ENCODE assay signal across 15 cellular contexts in genomic region chr10:132879408-132880147, GRCh38.
DNase-seq lines count a peak whose midpoint lies in the region; ATAC-seq and TF ChIP-seq lines count a peak whose summit lies in the region.
"Had no signal": no experiment of that assay in that cellular context is flagged by ENCODE, and none has a peak within 500 bp of the region (broad histone marks: within the 10 kb centered on the region; RNA-seq: fewer than 3 reads in every experiment).

No MANE protein-coding gene starts in this region.

- no peaks in the 10 kb centered on the region for H3K36me3 Mint-ChIP-seq in endodermal cell (ENCODE audit: low read depth)

- CTCF ChIA-PET in GM10248 (lab: Yijun Ruan, JAX), result no interaction called here

- DNase-seq in Right ventricle myocardium inferior (ENCODE audit: missing footprints) (peak; percentile 48), left ventricle myocardium inferior (no peak), endodermal cell (peak; percentile 57), osteoblast (ENCODE audit: insufficient read length, low spot score, missing footprints) (peak; percentile 70), aorta (peak; percentile 39 to 65), cerebellar nuclear complex (lab: John Stamatoyannopoulos, UW) (no peak), GM10248 (ENCODE audit: extremely low spot score) (no peak)
- DNase-seq: COR-L47; NCI-H1417 treated with DMSO at 0.1 percent for 48 hours; stimulated activated naive CD4-positive, alpha-beta T cell treated with Interleukin-2 at 50 U/mL for 16 hours had no signal

- no peaks in the 10 kb centered on the region for H3K79me2 ChIP-seq in osteoblast (ENCODE audit: insufficient read depth, low read length)

- no peak overlapping the region for H3K4me3 Mint-ChIP-seq in endodermal cell
- H3K4me3 Mint-ChIP-seq: naive thymus-derived CD8-positive, alpha-beta T cell had no signal

- H3K9me3 ChIP-seq in left ventricle myocardium inferior (replicated peaks) (peaks cover 11% of the 10 kb centered on the region), endodermal cell (ENCODE audit: control insufficient read depth, low read length) (no peaks in the 10 kb centered on the region), osteoblast (ENCODE audit: low read depth, low read length) (no peaks in the 10 kb centered on the region), aorta (ENCODE audit: control insufficient read depth, low read length) (peaks cover 4% of the 10 kb centered on the region)

- H3K27ac Mint-ChIP-seq in endodermal cell, result no peak overlapping the region
- H3K27ac Mint-ChIP-seq: activated T-helper 2 cell treated with anti-CD3 and anti-CD28 coated beads, Interferon-gamma antibody, Interleukin-2, Interleukin-4, amounts not matched to agents 10 μg/mL and 5 μg/mL and 100 μg/mL, durations not matched to agents 14 hours and 24 hours and 36 hours; naive thymus-derived CD8-positive, alpha-beta T cell had no signal

- H3K4me1 ChIP-seq in left ventricle myocardium inferior, result no peaks in the 10 kb centered on the region
- H3K4me1 ChIP-seq in endodermal cell (ENCODE audit: control insufficient read depth, insufficient read depth, low read length), result no peaks in the 10 kb centered on the region
- H3K4me1 ChIP-seq in osteoblast (ENCODE audit: insufficient read depth, low read length), result no peaks in the 10 kb centered on the region
- no peaks in the 10 kb centered on the region for H3K4me1 ChIP-seq in aorta (ENCODE audit: control insufficient read depth in 1 of 2, insufficient read depth in 2 of 2, low read length in 2 of 2)
- H3K4me1 ChIP-seq: psoas muscle had no signal

- peaks cover 62% of the 10 kb centered on the region for H3K27me3 ChIP-seq in left ventricle myocardium inferior (ENCODE audit: low read depth)
- H3K27me3 ChIP-seq in endodermal cell (ENCODE audit: control insufficient read depth, insufficient read depth, low read length, poor library complexity, severe bottlenecking), result no peaks in the 10 kb centered on the region
- H3K27me3 ChIP-seq in osteoblast (ENCODE audit: insufficient read depth, low read length), result peaks cover 33% of the 10 kb centered on the region
- H3K27me3 ChIP-seq in aorta (ENCODE audit: control insufficient read depth in 1 of 2, insufficient read depth in 2 of 2, low read length in 1 of 2), result no peaks in the 10 kb centered on the region

- no peaks in the 10 kb centered on the region for H3K27me3 Mint-ChIP-seq in endodermal cell (ENCODE audit: insufficient read depth)

- H2AFZ ChIP-seq in osteoblast (ENCODE audit: low read length), result no peak overlapping the region

- no peaks in the 10 kb centered on the region for H4K20me1 ChIP-seq in osteoblast (ENCODE audit: insufficient read depth, low read length)

- POLR2A ChIA-PET in GM10248 (lab: Yijun Ruan, JAX), result no interaction called here

- intact Hi-C loops in Right ventricle myocardium inferior (cut with DNase I), result no loop called here
- intact Hi-C loops in left ventricle myocardium inferior (cut with micrococcal nuclease), result no loop called here
- intact Hi-C loops in aorta (cut with DNase I), result no loop called here

- H3K4me3 ChIP-seq in left ventricle myocardium inferior, result no peak overlapping the region
- no peak overlapping the region for H3K4me3 ChIP-seq in endodermal cell (ENCODE audit: low read length)
- no peak overlapping the region for H3K4me3 ChIP-seq in osteoblast (ENCODE audit: insufficient read depth, low read length)
- H3K4me3 ChIP-seq in aorta (ENCODE audit: low read length in 2 of 2), result no peak overlapping the region
- H3K4me3 ChIP-seq: psoas muscle had no signal

- H3K9me3 Mint-ChIP-seq in endodermal cell, result peaks cover 9% of the 10 kb centered on the region
- H3K9me3 Mint-ChIP-seq: activated T-helper 2 cell treated with anti-CD3 and anti-CD28 coated beads, Interferon-gamma antibody, Interleukin-2, Interleukin-4, amounts not matched to agents 10 μg/mL and 5 μg/mL and 100 μg/mL, durations not matched to agents 14 hours and 24 hours and 36 hours had no signal

- H3K4me2 ChIP-seq in osteoblast (ENCODE audit: insufficient read depth, low read length), result no peak overlapping the region

- H3K36me3 ChIP-seq in left ventricle myocardium inferior (no peaks in the 10 kb centered on the region), endodermal cell (ENCODE audit: control insufficient read depth, insufficient read depth, low read length) (no peaks in the 10 kb centered on the region), osteoblast (ENCODE audit: insufficient read depth, low read length) (no peaks in the 10 kb centered on the region), aorta (ENCODE audit: control insufficient read depth in 1 of 2, insufficient read depth in 2 of 2, low read length in 1 of 2) (no peaks in the 10 kb centered on the region)

- WGBS in endodermal cell (ENCODE audit: insufficient coverage in 1 of 2, insufficient read length in 1 of 2), 2 experiments, result 80 to 88% methylated on average over 16 to 38 of the region's 38 CpGs
- 39 to 46% methylated on average over 30 to 38 of the region's 38 CpGs for WGBS in aorta, 2 donors

- H3K9ac ChIP-seq in endodermal cell (ENCODE audit: extremely low read depth, low read length, poor library complexity, severe bottlenecking), result no peak overlapping the region

- no peaks in the 10 kb centered on the region for H3K4me1 Mint-ChIP-seq in endodermal cell

- peak; percentile 11 for ATAC-seq in Right ventricle myocardium inferior
- ATAC-seq in aorta (ENCODE audit: low FRiP score), result no peak
- no peak for ATAC-seq in HG03097 (IDR thresholded peaks at IDR 0.05; ENCODE audit: low FRiP score, unreplicated experiment)
- ATAC-seq: naive thymus-derived CD8-positive, alpha-beta T cell; psoas muscle had no signal

- no peak for TF ChIP-seq CTCF in left ventricle myocardium inferior (IDR thresholded peaks at IDR 0.05; ENCODE audit: borderline replicate concordance)
- TF ChIP-seq CTCF in endodermal cell (conservative IDR thresholded peaks at IDR 0.05), result no peak
- no peak for TF ChIP-seq CTCF in osteoblast (IDR thresholded peaks at IDR 0.05; ENCODE audit: extremely low read depth, low read depth, low read length)
- TF ChIP-seq CTCF in GM10248 (IDR thresholded peaks at IDR 0.05; ENCODE audit: control extremely low read depth, extremely low read depth, low read depth, missing control alignments), result no peak

- H3K27ac ChIP-seq in left ventricle myocardium inferior (replicated peaks), result no peak overlapping the region
- no peak overlapping the region for H3K27ac ChIP-seq in endodermal cell (ENCODE audit: low read depth, low read length)
- H3K27ac ChIP-seq in osteoblast (ENCODE audit: low read depth, low read length), result no peak overlapping the region
- H3K27ac ChIP-seq in aorta (ENCODE audit: low read depth in 1 of 2, low read length in 2 of 2), result no peak overlapping the region
- H3K27ac ChIP-seq: psoas muscle, VCaP had no signal

Comparison
In these comparisons a context has a peak if more than half of its experiments do, and no peak if none do; other contexts are left out.
1. DNase-seq: peak in Right ventricle myocardium inferior (single experiment), endodermal cell (single experiment), osteoblast (single experiment) and aorta (2 of 2); none in left ventricle myocardium inferior (single experiment), cerebellar nuclear complex (0 of 2) and GM10248 (single experiment).